1 cellular context compared by ENCODE assay signal in the genomic region with DNA sequence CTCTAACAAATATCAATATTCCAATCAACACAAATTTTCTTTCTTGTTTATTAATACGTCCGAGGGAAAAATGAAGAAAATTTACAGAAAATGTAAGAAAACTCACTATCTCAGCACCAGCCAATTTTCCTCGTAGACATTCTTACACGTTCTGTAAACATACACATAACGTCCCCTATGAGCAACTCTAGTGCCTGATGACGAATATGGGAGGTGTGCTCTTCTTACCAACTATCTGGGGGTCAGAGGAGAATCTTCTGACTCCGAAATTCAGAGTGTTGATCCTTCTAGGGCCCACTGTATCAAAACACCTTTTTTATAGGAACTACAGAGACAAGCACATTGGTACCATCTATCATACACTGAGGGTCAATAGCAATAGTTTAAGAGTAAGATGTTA.
TF ChIP-seq lines count a peak whose summit lies in the region.

No MANE protein-coding gene starts in this region.

TF ChIP-seq in IMR-90, 13 proteins besides CTCF, POLR2A, EP300 and RAD21:
- TF ChIP-seq MXI1 (IDR thresholded peaks at IDR 0.05; ENCODE audit: borderline replicate concordance, low read depth, low read length) (no peak), BHLHE40 (IDR thresholded peaks at IDR 0.05; ENCODE audit: low read depth, low read length) (no peak)
- TF ChIP-seq, protein P1, sequence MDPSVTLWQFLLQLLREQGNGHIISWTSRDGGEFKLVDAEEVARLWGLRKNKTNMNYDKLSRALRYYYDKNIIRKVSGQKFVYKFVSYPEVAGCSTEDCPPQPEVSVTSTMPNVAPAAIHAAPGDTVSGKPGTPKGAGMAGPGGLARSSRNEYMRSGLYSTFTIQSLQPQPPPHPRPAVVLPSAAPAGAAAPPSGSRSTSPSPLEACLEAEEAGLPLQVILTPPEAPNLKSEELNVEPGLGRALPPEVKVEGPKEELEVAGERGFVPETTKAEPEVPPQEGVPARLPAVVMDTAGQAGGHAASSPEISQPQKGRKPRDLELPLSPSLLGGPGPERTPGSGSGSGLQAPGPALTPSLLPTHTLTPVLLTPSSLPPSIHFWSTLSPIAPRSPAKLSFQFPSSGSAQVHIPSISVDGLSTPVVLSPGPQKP (IDR thresholded peaks at IDR 0.05; ENCODE audit: borderline replicate concordance, low read depth, low read length), result no peak
